In genomic region chr10:96257944-96258343, GRCh38 we compare ENCODE assay signal across 14 cellular contexts. TPM values are rescaled to one million over a fixed set of nuclear protein-coding genes. Genes with fewer than 3 reads are reported as not detected.
DNase-seq lines count a peak whose midpoint lies in the region; ATAC-seq and TF ChIP-seq lines count a peak whose summit lies in the region.
"Had no signal": no experiment of that assay in that cellular context is flagged by ENCODE, and none has a peak within 500 bp of the region (broad histone marks: within the 10 kb centered on the region; RNA-seq: fewer than 3 reads in every experiment).

No MANE protein-coding gene starts in this region.

- H3K4me1 Mint-ChIP-seq in osteocyte (ENCODE audit: unreplicated experiment), result no peaks in the 10 kb centered on the region
- H3K4me1 Mint-ChIP-seq: activated naive CD8-positive, alpha-beta T cell treated with anti-CD3 and anti-CD28 coated beads for 36 hours; immature natural killer cell had no signal

- H3K9me3 ChIP-seq in DOHH2 (ENCODE audit: control insufficient read depth, insufficient read depth, low read length) (no peaks in the 10 kb centered on the region), gastroesophageal sphincter (no peaks in the 10 kb centered on the region)

- H3K79me2 ChIP-seq in DOHH2 (ENCODE audit: control insufficient read depth, low read length), result peaks cover 96% of the 10 kb centered on the region

- H3K27ac Mint-ChIP-seq in osteocyte (ENCODE audit: unreplicated experiment), result no peak overlapping the region
- H3K27ac Mint-ChIP-seq: activated naive CD8-positive, alpha-beta T cell treated with anti-CD3 and anti-CD28 coated beads for 36 hours; immature natural killer cell had no signal

- peaks cover 87% of the 10 kb centered on the region for H3K4me1 ChIP-seq in DOHH2 (ENCODE audit: control insufficient read depth, low read length)
- H3K4me1 ChIP-seq in gastroesophageal sphincter, result peaks cover 0 to 10% (median 0%) of the 10 kb centered on the region in 3 donors

- ATAC-seq in gastroesophageal sphincter (peak; percentile 50), HG02678 (IDR thresholded peaks at IDR 0.05; ENCODE audit: unreplicated experiment) (no peak), GM21447 (IDR thresholded peaks at IDR 0.05; ENCODE audit: unreplicated experiment) (no peak)
- ATAC-seq: HCT116 had no signal

- H3K4me2 ChIP-seq in DOHH2 (ENCODE audit: low read length), result peak overlapping the region; percentile 61

- no peak for TF ChIP-seq POLR2A in gastroesophageal sphincter (IDR thresholded peaks at IDR 0.05)

- H3F3A ChIP-seq in DOHH2 (ENCODE audit: control insufficient read depth, insufficient read depth), result 0 out of 2 replicates have a peak, but pooled peaks cover 3% of the 10 kb centered on the region

- no peaks in the 10 kb centered on the region for H3K36me3 Mint-ChIP-seq in osteocyte (ENCODE audit: unreplicated experiment)
- H3K36me3 Mint-ChIP-seq: activated naive CD8-positive, alpha-beta T cell treated with anti-CD3 and anti-CD28 coated beads for 36 hours; immature natural killer cell had no signal

- TF ChIP-seq EP300 in gastroesophageal sphincter (IDR thresholded peaks at IDR 0.05), result no peak

- H3K27me3 ChIP-seq in DOHH2 (ENCODE audit: control insufficient read depth, low read length), result no peaks in the 10 kb centered on the region
- H3K27me3 ChIP-seq in gastroesophageal sphincter, result peaks cover 3% of the 10 kb centered on the region

- TF ChIP-seq CTCF in DOHH2 (IDR thresholded peaks at IDR 0.05; ENCODE audit: low read depth, low read length, poor library complexity, severe bottlenecking) (no peak), gastroesophageal sphincter (IDR thresholded peaks at IDR 0.05) (no peak), osteocyte (IDR thresholded peaks at IDR 0.05) (no peak), GM10266 (IDR thresholded peaks at IDR 0.05; ENCODE audit: control insufficient read depth, insufficient read depth, low read depth, missing control alignments) (no peak)

- H3K27me3 Mint-ChIP-seq in osteocyte (ENCODE audit: unreplicated experiment), result peaks cover 7% of the 10 kb centered on the region
- H3K27me3 Mint-ChIP-seq: activated naive CD8-positive, alpha-beta T cell treated with anti-CD3 and anti-CD28 coated beads for 36 hours had no signal

- H4K20me1 ChIP-seq in DOHH2 (ENCODE audit: control insufficient read depth, insufficient read depth, low read depth, low read length), result peaks cover 20% of the 10 kb centered on the region

- peak overlapping the region; percentile 27 for H3K27ac ChIP-seq in DOHH2 (ENCODE audit: low read depth, low read length)
- H3K27ac ChIP-seq in gastroesophageal sphincter, result no peak overlapping the region

- no peaks in the 10 kb centered on the region for H3K9me3 Mint-ChIP-seq in osteocyte (ENCODE audit: unreplicated experiment)
- H3K9me3 Mint-ChIP-seq: activated naive CD8-positive, alpha-beta T cell treated with anti-CD3 and anti-CD28 coated beads for 36 hours; immature natural killer cell had no signal

- H3K36me3 ChIP-seq in DOHH2 (ENCODE audit: control insufficient read depth, low read length) (peaks cover 87% of the 10 kb centered on the region), gastroesophageal sphincter (no peaks in the 10 kb centered on the region)

- peak overlapping the region; percentile 40 for H3K4me3 ChIP-seq in DOHH2 (ENCODE audit: low read length)
- H3K4me3 ChIP-seq in gastroesophageal sphincter, result no peak overlapping the region

- H3K4me3 Mint-ChIP-seq in osteocyte (ENCODE audit: unreplicated experiment), result no peak overlapping the region
- H3K4me3 Mint-ChIP-seq: activated naive CD8-positive, alpha-beta T cell treated with anti-CD3 and anti-CD28 coated beads for 36 hours; immature natural killer cell had no signal

- WGBS in gastroesophageal sphincter (ENCODE audit: low coverage in 1 of 2), 2 donors, result 8 to 12% methylated on average over 2 to 4 of the region's 4 CpGs

- DNase-seq in NCI-H446 treated with DMSO at 0.1 percent for 48 hours (lab: John Stamatoyannopoulos, UW) (peak; percentile 13), osteocyte (ENCODE audit: extremely low spot score, unreplicated experiment) (peak; percentile 51), NAMALWA (ENCODE audit: low spot score) (no peak), GM10266 (ENCODE audit: extremely low spot score) (no peak)
- DNase-seq: activated naive CD8-positive, alpha-beta T cell treated with anti-CD3 and anti-CD28 coated beads for 36 hours; cortex of kidney; DMS79 treated with DMSO at 0.1 percent for 48 hours; immature natural killer cell; stimulated activated CD4-positive, alpha-beta T cell treated with anti-CD3 and anti-CD28 coated beads, Interleukin-15, amount 100 ng/mL, for 24 hours had no signal

- no peaks in the 10 kb centered on the region for H3K9me2 ChIP-seq in DOHH2 (replicated peaks; ENCODE audit: control insufficient read depth, low read length)

RNA-seq across cellular contexts. Expression of gene BLNK, which starts 13.4 kb away (rescaled TPM):
- total RNA-seq in gastroesophageal sphincter (1 to 10 TPM in 2 of 4 donors, under 1 TPM in 2; 0.27 to 2.4 (median 1.6) TPM), osteocyte (not detected in 2 replicates)

RNA-seq across cellular contexts. Expression of gene DNTT, which starts 46.3 kb away (rescaled TPM):
- total RNA-seq in gastroesophageal sphincter (not detected), osteocyte (not detected in 2 replicates)
- total RNA-seq: activated naive CD8-positive, alpha-beta T cell treated with anti-CD3 and anti-CD28 coated beads for 36 hours had no signal

Comparison
In these comparisons a context has a peak if more than half of its experiments do, and no peak if none do; other contexts are left out.
1. DNase-seq: peak in NCI-H446 treated with DMSO at 0.1 percent for 48 hours (single experiment) and osteocyte (single experiment); none in NAMALWA (single experiment) and GM10266 (single experiment).